ENCODE assay signal across 8 cellular contexts in genomic region chr7:72925546-72926120, GRCh38. TPM values are rescaled to one million over a fixed set of nuclear protein-coding genes. Genes with fewer than 3 reads are reported as not detected.
DNase-seq lines count a peak whose midpoint lies in the region; ATAC-seq, FAIRE-seq and TF ChIP-seq lines count a peak whose summit lies in the region.

No MANE protein-coding gene starts in this region.

- BruUV-seq in mammary epithelial cell (replicated peaks; lab: Mats Ljungman, UMichigan) = no TSS peak

- H3K79me1 ChIP-seq in mesendoderm (ENCODE audit: low read length) = peaks cover 7% of the 10 kb centered on the region

- peak overlapping the region; percentile 75 for H3K27ac ChIP-seq in KOPT-K1 (ENCODE audit: low read depth, low read length, poor library complexity, severe bottlenecking)
- peak overlapping the region; percentile 95 for H3K27ac ChIP-seq in mammary epithelial cell (ENCODE audit: insufficient read depth, low read depth, low read length)
- H3K27ac ChIP-seq in mesendoderm (ENCODE audit: low read depth, low read length) = peak overlapping the region; percentile 12

- no peak overlapping the region for H2AK5ac ChIP-seq in mesendoderm (ENCODE audit: low read length)

- H4K20me1 ChIP-seq in mammary epithelial cell (ENCODE audit: insufficient read depth, low read length) = no peaks in the 10 kb centered on the region

- 2% methylated on average over 6 of the region's 35 CpGs for WGBS in mammary epithelial cell (ENCODE audit: low coverage, missing lambda C conversion rate)
- no CpG with 5 or more reads among the region's 35 CpGs for WGBS in mesendoderm (ENCODE audit: extremely low coverage, insufficient coverage, low lambda C conversion rate)

- H3K4me3 ChIP-seq in GM06990 (replicated peaks; ENCODE audit: low read depth, low read length) (peak overlapping the region; percentile 91), mammary epithelial cell (replicated peaks in 1 of 3; ENCODE audit: insufficient read depth in 1 of 3, low read depth in 2 of 3, low read length in 3 of 3) (peak overlapping the region; percentile 68 to 98 (median 84)), mesendoderm (ENCODE audit: low read length) (peak overlapping the region; percentile 67)

- H4K5ac ChIP-seq in mesendoderm (ENCODE audit: low read length) = no peak overlapping the region

- no peaks in the 10 kb centered on the region for H3K27me3 ChIP-seq in GM06990 (replicated peaks; ENCODE audit: control insufficient read depth, insufficient read depth, low read length)
- H3K27me3 ChIP-seq in mammary epithelial cell (ENCODE audit: insufficient read depth, low read length) = no peaks in the 10 kb centered on the region
- no peaks in the 10 kb centered on the region for H3K27me3 ChIP-seq in mesendoderm (ENCODE audit: insufficient read depth, low read length, poor library complexity)

- DNase-seq in GM06990 (ENCODE audit: extremely low read depth, insufficient read length) (no peak), mammary epithelial cell (no peak), mesendoderm (peak; percentile 7), urothelium cell line (ENCODE audit: low spot score) (peak; percentile 18), 8988T (no peak)

- dilution Hi-C loops in mammary epithelial cell (cut with HindIII; ENCODE audit: low sequenced_read_pairs) = no loop called here

- H3K9me3 ChIP-seq in KOPT-K1 (ENCODE audit: insufficient read depth, low read length, poor library complexity, severe bottlenecking) (no peaks in the 10 kb centered on the region), mammary epithelial cell (replicated peaks; ENCODE audit: insufficient read depth, low read length) (no peaks in the 10 kb centered on the region)

- H3K4me2 ChIP-seq in mammary epithelial cell (ENCODE audit: insufficient read depth, low read depth, low read length) (peak overlapping the region; percentile 92), mesendoderm (ENCODE audit: low read length) (peak overlapping the region; percentile 88)

- peaks cover 5% of the 10 kb centered on the region for H3K36me3 ChIP-seq in GM06990 (ENCODE audit: control insufficient read depth, insufficient read depth, low read length)
- H3K36me3 ChIP-seq in KOPT-K1 (ENCODE audit: insufficient read depth, low read length) = peaks cover 61% of the 10 kb centered on the region
- peaks cover 18% of the 10 kb centered on the region for H3K36me3 ChIP-seq in mammary epithelial cell (ENCODE audit: insufficient read depth, low read length)
- peaks cover 2% of the 10 kb centered on the region for H3K36me3 ChIP-seq in mesendoderm (ENCODE audit: control insufficient read depth, insufficient read depth, low read length)

- H2AFZ ChIP-seq in mammary epithelial cell (ENCODE audit: low read depth, low read length) = peak overlapping the region; percentile 96

- no peak overlapping the region for H3K18ac ChIP-seq in mesendoderm (ENCODE audit: low read length)

- H3K4ac ChIP-seq in mesendoderm (ENCODE audit: low read depth, low read length) = no peak overlapping the region

- H3K9ac ChIP-seq in mammary epithelial cell (ENCODE audit: insufficient read depth, low read length) (peak overlapping the region; percentile 99), mesendoderm (ENCODE audit: low read length) (peak overlapping the region; percentile 86)

- peak overlapping the region; percentile 87 for H3K56ac ChIP-seq in mesendoderm (ENCODE audit: low read length)

- no peak for TF ChIP-seq CTCF in GM06990 (IDR thresholded peaks at IDR 0.05; ENCODE audit: insufficient read depth, low read length, poor library complexity, severe bottlenecking)
- no peak for TF ChIP-seq CTCF in mammary epithelial cell (conservative IDR thresholded peaks at IDR 0.05 in 1 of 2, IDR thresholded peaks at IDR 0.05 in 1 of 2; ENCODE audit: extremely low read depth in 1 of 2, insufficient read depth in 1 of 2, low read depth in 1 of 2, low read length in 2 of 2)

- H2BK5ac ChIP-seq in mesendoderm (ENCODE audit: low read length) = no peak overlapping the region

- no peak for FAIRE-seq in urothelium cell line (lab: Jason Lieb, UNC)

- H3K79me2 ChIP-seq in mammary epithelial cell (ENCODE audit: insufficient read depth, low read length) = peaks cover 76% of the 10 kb centered on the region
- H3K79me2 ChIP-seq in mesendoderm (ENCODE audit: control insufficient read depth, insufficient read depth, low read length) = peaks cover 6% of the 10 kb centered on the region

- peaks cover 8% of the 10 kb centered on the region for H3K4me1 ChIP-seq in mammary epithelial cell (ENCODE audit: insufficient read depth, low read length)
- H3K4me1 ChIP-seq in mesendoderm (ENCODE audit: control insufficient read depth, low read depth, low read length) = no peaks in the 10 kb centered on the region

- intact Hi-C loops in mammary epithelial cell (cut with micrococcal nuclease) = no loop called here

- CTCF ChIA-PET in mammary epithelial cell (lab: Charles Lee; ENCODE audit: low non-redundant PET) = no interaction called here

- in situ Hi-C loops in mammary epithelial cell (cut with MboI; ENCODE audit: low sequenced_read_pairs in 2 of 2) = no loop called here

- H4K8ac ChIP-seq in mesendoderm (ENCODE audit: low read depth, low read length) = no peak overlapping the region

- H2BK15ac ChIP-seq in mesendoderm (replicated peaks; ENCODE audit: low read depth) = no peak overlapping the region

- ATAC-seq in HG03442 (IDR thresholded peaks at IDR 0.05; ENCODE audit: unreplicated experiment) (no peak), HG02588 (IDR thresholded peaks at IDR 0.05; ENCODE audit: unreplicated experiment) (no peak)

- peak overlapping the region; percentile 66 for H3K23ac ChIP-seq in mesendoderm (ENCODE audit: low read length)

- H2BK120ac ChIP-seq in mesendoderm (ENCODE audit: low read depth, low read length) = no peak overlapping the region

RNA-seq across cellular contexts. Expression of gene POM121, which starts 0.7 kb away (rescaled TPM):
- total RNA-seq in mammary epithelial cell = 10 to 100 TPM; 10.7 to 49.6 TPM
- 12.0 TPM for polyA plus RNA-seq in mammary epithelial cell
- 43.7 TPM for polyA minus RNA-seq in mammary epithelial cell
- 56.8 TPM for polyA plus RNA-seq in mesendoderm (2013, experiment 1 of 2)
- 56.7 TPM for polyA plus RNA-seq in mesendoderm (2013, experiment 2 of 2)

RNA-seq across cellular contexts. Expression of gene TRIM74, which starts 43.6 kb away (rescaled TPM):
- under 1 TPM in 1 of 2 donors, not detected in 1; 0.50 TPM for total RNA-seq in mammary epithelial cell
- 0.03 TPM for polyA plus RNA-seq in mammary epithelial cell
- polyA minus RNA-seq in mammary epithelial cell = not detected
- polyA plus RNA-seq in mesendoderm (2013, experiment 1 of 2) = not detected
- polyA plus RNA-seq in mesendoderm (2013, experiment 2 of 2) = 0.04 TPM

Comparison
In these comparisons a context has a peak if more than half of its experiments do, and no peak if none do; other contexts are left out.
1. DNase-seq: peak in mesendoderm (single experiment) and urothelium cell line (single experiment); none in GM06990 (single experiment), mammary epithelial cell (single experiment) and 8988T (single experiment).
2. H3K27ac ChIP-seq: peak in every context shown above with its lines; median percentile 95 in mammary epithelial cell; 75 in KOPT-K1; 12 in mesendoderm.
3. Peak in every context shown above with its lines, with median percentiles within 50 percentile points of each other: H3K4me3 ChIP-seq.